ENCODE assay signal across 34 cellular contexts in genomic region chr5:76983468-76983867, GRCh38. TPM values are rescaled to one million over a fixed set of nuclear protein-coding genes. Genes with fewer than 3 reads are reported as not detected.
A peak's percentile ranks its signal among the peaks of the same experiment; 100 is the strongest.
DNase-seq lines count a peak whose midpoint lies in the region; ATAC-seq, FAIRE-seq and TF ChIP-seq lines count a peak whose summit lies in the region.
"Had no signal": no experiment of that assay in that cellular context is flagged by ENCODE, and none has a peak within 500 bp of the region (broad histone marks: within the 10 kb centered on the region; RNA-seq: fewer than 3 reads in every experiment).

No MANE protein-coding gene starts in this region.

- no peaks in the 10 kb centered on the region for H3K9me3 ChIP-seq in pancreas
- H3K9me3 ChIP-seq: esophagus squamous epithelium, vagina had no signal

- no peak for FAIRE-seq in pancreas (lab: Jason Lieb, UNC)
- FAIRE-seq: endometrium, GM18507, H1 had no signal

- H3K4me3 ChIP-seq in pancreas = no peak overlapping the region
- H3K4me3 ChIP-seq: esophagus squamous epithelium, vagina had no signal

- H3K36me3 ChIP-seq in pancreas = no peaks in the 10 kb centered on the region
- H3K36me3 ChIP-seq: esophagus squamous epithelium, vagina had no signal

- WGBS in pancreas, 2 donors = 67 to 83% methylated on average over 3 of the region's 3 CpGs

- intact Hi-C loops in pancreas (cut with DNase I) = no loop called here

- no peak for TF ChIP-seq CTCF in pancreas (IDR thresholded peaks at IDR 0.05)

- no peak for ATAC-seq in pancreas
- ATAC-seq: CD8-positive, alpha-beta T cell; left lobe of liver; naive thymus-derived CD8-positive, alpha-beta T cell; PC-3; stimulated activated naive CD8-positive, alpha-beta T cell treated with anti-CD3 and anti-CD28 coated beads, Interleukin-15, Interleukin-2, amounts not matched to agents 100 U/mL and 50 U/mL, for 24 hours had no signal

- no peaks in the 10 kb centered on the region for H3K4me1 ChIP-seq in pancreas
- H3K4me1 ChIP-seq: esophagus squamous epithelium, vagina had no signal

- H3K27me3 ChIP-seq in pancreas = no peaks in the 10 kb centered on the region
- H3K27me3 ChIP-seq: esophagus squamous epithelium, vagina had no signal

- no peak overlapping the region for H3K27ac ChIP-seq in pancreas
- H3K27ac ChIP-seq: esophagus squamous epithelium, vagina had no signal

- DNase-seq in Ammon's horn (ENCODE audit: low spot score) (peak; percentile 60), NCI-H226 (peak; percentile 60), foreskin melanocyte (peak; percentile 68), middle frontal gyrus (ENCODE audit: extremely low spot score, low spot score) (peak; percentile 7), pancreas (no peak), G401 (ENCODE audit: low spot score) (no peak), GM19240 (ENCODE audit: insufficient read length, low spot score) (no peak)
- DNase-seq in stimulated activated CD4-positive, alpha-beta T cell treated with anti-CD3 and anti-CD28 coated beads, Interleukin-4, amount 100 ng/mL, for 24 hours = no peak
- DNase-seq: activated CD4-positive, alpha-beta memory T cell treated with anti-CD3 and anti-CD28 coated beads, Interleukin-2, amount 10 ng/mL, durations not matched to agents 7 days and 5 days; activated CD8-positive, alpha-beta memory T cell treated with anti-CD3 and anti-CD28 coated beads, Interleukin-2, amount 50 U/mL, for 4 hours; activated naive CD4-positive, alpha-beta T cell; CD8-positive, alpha-beta T cell; dermis blood vessel endothelial cell; DMS 273 treated with DMSO at 0.1 percent for 48 hours; EL; esophagus squamous epithelium; HFFc6; immature natural killer cell; KG1; MM.1S; naive thymus-derived CD8-positive, alpha-beta T cell; NCI-H1105 treated with DMSO at 0.1 percent for 48 hours; NCI-H1930; NCI-H526; PC-3; stimulated activated naive CD8-positive, alpha-beta T cell treated with anti-CD3 and anti-CD28 coated beads, Interleukin-15, Interleukin-2, amounts not matched to agents 100 U/mL and 50 U/mL, for 24 hours had no signal

- in situ Hi-C loops in G401 (cut with HindIII; ENCODE audit: low sequenced_read_pairs) = no loop called here

RNA-seq across cellular contexts. Expression of gene CRHBP, which starts 30.6 kb away (rescaled TPM):
- total RNA-seq in pancreas = under 1 TPM in 2 of 6 donors, not detected in 4; 0.31 to 0.54 TPM
- 1 to 10 TPM in 1 of 2 donors, under 1 TPM in 1; 0.61 to 1.2 TPM for polyA plus RNA-seq in pancreas
- 0.18 and 12.2 TPM in 2 replicates for total RNA-seq in G401 (2014; rRNA removed; shearing (Covaris generic))
- total RNA-seq: A673; CD8-positive, alpha-beta T cell; H1; HFFc6; naive thymus-derived CD8-positive, alpha-beta T cell; PC-3; pulmonary artery endothelial cell; skeletal muscle tissue had no signal
- polyA plus RNA-seq: immature natural killer cell; naive thymus-derived CD8-positive, alpha-beta T cell had no signal

RNA-seq across cellular contexts. Expression of gene AGGF1, which starts 46.7 kb away (rescaled TPM):
- total RNA-seq in pancreas = 10 to 100 TPM in 2 of 6 donors, 1 to 10 TPM in 4; 7.7 to 12.9 (median 9.3) TPM
- 1 to 10 TPM; 3.7 to 7.6 TPM for polyA plus RNA-seq in pancreas
- 17.5 and 22.8 TPM in 2 replicates for total RNA-seq in G401 (2014; rRNA removed; shearing (Covaris generic))

Comparison
In these comparisons a context has a peak if more than half of its experiments do, and no peak if none do; other contexts are left out.
1. DNase-seq: peak in Ammon's horn (single experiment), NCI-H226 (single experiment), foreskin melanocyte (single experiment) and middle frontal gyrus (single experiment); none in stimulated activated CD4-positive, alpha-beta T cell treated with anti-CD3 and anti-CD28 coated beads, Interleukin-4, amount 100 ng/mL, for 24 hours (single experiment), pancreas (0 of 6), G401 (single experiment) and GM19240 (single experiment).